ENCODE assay signal across 1 cellular context in genomic region chr1:36187800-36188593, GRCh38.
A peak's percentile ranks its signal among the peaks of the same experiment; 100 is the strongest.
TF ChIP-seq lines count a peak whose summit lies in the region.

No MANE protein-coding gene starts in this region.

TF ChIP-seq in K562, 482 proteins besides CTCF, POLR2A, EP300 and RAD21 (continued from another document and continues in another):
- TF ChIP-seq TRIM25 (IDR thresholded peaks at IDR 0.05; ENCODE audit: borderline replicate concordance) (no peak), HNRNPL (IDR thresholded peaks at IDR 0.05; ENCODE audit: low read depth, low read length) (no peak), RBM39 (optimal IDR thresholded peaks at IDR 0.05; ENCODE audit: low read depth, low read length) (no peak), HIVEP1 (CRISPR knock-in tag; IDR thresholded peaks at IDR 0.05) (no peak), BMI1 (IDR thresholded peaks at IDR 0.05; ENCODE audit: low read length) (no peak), TEAD4 (IDR thresholded peaks at IDR 0.05; ENCODE audit: low read length) (peak; percentile 21; the same call in 1 of the 2 replicates), TEAD4 (CRISPR knock-in tag; IDR thresholded peaks at IDR 0.05; ENCODE audit: borderline replicate concordance) (no peak), SRSF7 (optimal IDR thresholded peaks at IDR 0.05; ENCODE audit: low read depth, low read length) (no peak), ZNF324 (CRISPR knock-in tag; IDR thresholded peaks at IDR 0.05) (no peak), HDAC6 (IDR thresholded peaks at IDR 0.05; ENCODE audit: low read depth, low read length) (no peak), CTCFL (IDR thresholded peaks at IDR 0.05; ENCODE audit: borderline replicate concordance, insufficient read depth, low read depth, low read length, poor library complexity, severe bottlenecking) (peak; percentile 53), FOSL1 (tag; conservative IDR thresholded peaks at IDR 0.05) (peak; percentile 35), CHD1 (IDR thresholded peaks at IDR 0.05; ENCODE audit: low read length) (no peak), CBFA2T2 (conservative IDR thresholded peaks at IDR 0.05) (no peak), NBN (IDR thresholded peaks at IDR 0.05; ENCODE audit: low read depth) (peak; percentile 70; the same call in 1 of the 2 replicates), MTF1 (CRISPR knock-in tag; IDR thresholded peaks at IDR 0.05; ENCODE audit: borderline replicate concordance) (no peak), TCF7 (IDR thresholded peaks at IDR 0.05; ENCODE audit: borderline replicate concordance) (no peak), MAFG (tag; conservative IDR thresholded peaks at IDR 0.05) (no peak), NRF1 (conservative IDR thresholded peaks at IDR 0.05 in 1 of 2, IDR thresholded peaks at IDR 0.05 in 1 of 2) (peak in 1 of 2 experiments; percentile 33; a peak in 3 of 4 replicates), E2F1 (CRISPR knock-in tag; IDR thresholded peaks at IDR 0.05) (peak; percentile 61; the same call in 1 of the 2 replicates), CGGBP1 (CRISPR knock-in tag; IDR thresholded peaks at IDR 0.05) (no peak), RNF219 (CRISPR knock-in tag; IDR thresholded peaks at IDR 0.05) (no peak), SMAD2 (IDR thresholded peaks at IDR 0.05; ENCODE audit: low read depth, low read length) (no peak), CBX1 (IDR thresholded peaks at IDR 0.05; ENCODE audit: low read depth) (peak; percentile 30; the same call in 1 of the 2 replicates), YBX1 (IDR thresholded peaks at IDR 0.05) (no peak), E2F6 (IDR thresholded peaks at IDR 0.05; ENCODE audit: borderline replicate concordance in 1 of 2, extremely low read depth in 1 of 2, insufficient read depth in 1 of 2, insufficient read length in 1 of 2, low read depth in 1 of 2, low read length in 1 of 2, poor library complexity in 1 of 2, severe bottlenecking in 1 of 2) (no peak), LCOR (CRISPR knock-in tag; IDR thresholded peaks at IDR 0.05) (peak; percentile 53; the same call in 1 of the 2 replicates), MTA1 (IDR thresholded peaks at IDR 0.05; ENCODE audit: borderline replicate concordance) (peak; percentile 61; the same call in 1 of the 2 replicates), ZNF707 (CRISPR knock-in tag; conservative IDR thresholded peaks at IDR 0.05) (no peak), SAP30 (IDR thresholded peaks at IDR 0.05; ENCODE audit: borderline replicate concordance, insufficient read depth, low read depth, low read length, poor library complexity, severe bottlenecking) (no peak), CLOCK (CRISPR knock-in tag; IDR thresholded peaks at IDR 0.05; ENCODE audit: borderline replicate concordance) (no peak), TCF7L2 (IDR thresholded peaks at IDR 0.05; ENCODE audit: low read depth, low read length) (no peak), MEF2D (tag; conservative IDR thresholded peaks at IDR 0.05; ENCODE audit: low read depth) (0 out of 2 replicates have a peak, but pooled peaks have one; percentile 42), PHTF2 (CRISPR knock-in tag; IDR thresholded peaks at IDR 0.05) (no peak), ZKSCAN8 (CRISPR knock-in tag; IDR thresholded peaks at IDR 0.05) (no peak), TRIM28 (IDR thresholded peaks at IDR 0.05) (peak; percentile 89; the same call in 1 of the 2 replicates), GABPA (tag; conservative IDR thresholded peaks at IDR 0.05; ENCODE audit: low read depth) (no peak), ZNF764 (CRISPR knock-in tag; IDR thresholded peaks at IDR 0.05; ENCODE audit: low read depth) (no peak), BRD9 (IDR thresholded peaks at IDR 0.05; ENCODE audit: low read depth, partially characterized antibody) (peak; percentile 89), STAT5B (CRISPR knock-in tag; IDR thresholded peaks at IDR 0.05) (no peak), ARID2 (IDR thresholded peaks at IDR 0.05) (peak; percentile 96), STAT5A (IDR thresholded peaks at IDR 0.05; ENCODE audit: borderline replicate concordance, low read length) (no peak), ZZZ3 (IDR thresholded peaks at IDR 0.05) (no peak), EGR1 (conservative IDR thresholded peaks at IDR 0.05) (0 out of 2 replicates have a peak, but pooled peaks have one; percentile 19), GABPB1 (CRISPR knock-in tag; IDR thresholded peaks at IDR 0.05) (peak; percentile 62; the same call in 1 of the 2 replicates), MIER1 (IDR thresholded peaks at IDR 0.05; ENCODE audit: low read depth) (no peak), KDM2B (CRISPR knock-in tag; IDR thresholded peaks at IDR 0.05) (no peak), ETV1 (tag; conservative IDR thresholded peaks at IDR 0.05; ENCODE audit: low read depth) (no peak), NCOA4 (IDR thresholded peaks at IDR 0.05; ENCODE audit: partially characterized antibody) (no peak), BCOR (IDR thresholded peaks at IDR 0.05) (peak; percentile 45; the same call in 1 of the 2 replicates), CTBP1 (IDR thresholded peaks at IDR 0.05; ENCODE audit: borderline replicate concordance) (peak; percentile 84), DPF2 (IDR thresholded peaks at IDR 0.05) (peak; percentile 41; the same call in 1 of the 2 replicates), ID3 (CRISPR knock-in tag; IDR thresholded peaks at IDR 0.05) (no peak), ID3 (tag; IDR thresholded peaks at IDR 0.05) (peak; percentile 57; the same call in 1 of the 2 replicates), ZNF232 (CRISPR knock-in tag; IDR thresholded peaks at IDR 0.05) (no peak), ZNF165 (CRISPR knock-in tag; IDR thresholded peaks at IDR 0.05; ENCODE audit: borderline replicate concordance) (no peak), HDGF (IDR thresholded peaks at IDR 0.05) (peak; percentile 97), ZNF76 (CRISPR knock-in tag; IDR thresholded peaks at IDR 0.05; ENCODE audit: borderline replicate concordance) (no peak), ATF2 (CRISPR knock-in tag; IDR thresholded peaks at IDR 0.05) (no peak), HOXB6 (CRISPR knock-in tag; IDR thresholded peaks at IDR 0.05; ENCODE audit: borderline replicate concordance) (0 out of 2 replicates have a peak, but pooled peaks have one; percentile 62), ZNF239 (CRISPR knock-in tag; IDR thresholded peaks at IDR 0.05) (no peak)
